18 cellular contexts compared by ENCODE assay signal in the genomic region with DNA sequence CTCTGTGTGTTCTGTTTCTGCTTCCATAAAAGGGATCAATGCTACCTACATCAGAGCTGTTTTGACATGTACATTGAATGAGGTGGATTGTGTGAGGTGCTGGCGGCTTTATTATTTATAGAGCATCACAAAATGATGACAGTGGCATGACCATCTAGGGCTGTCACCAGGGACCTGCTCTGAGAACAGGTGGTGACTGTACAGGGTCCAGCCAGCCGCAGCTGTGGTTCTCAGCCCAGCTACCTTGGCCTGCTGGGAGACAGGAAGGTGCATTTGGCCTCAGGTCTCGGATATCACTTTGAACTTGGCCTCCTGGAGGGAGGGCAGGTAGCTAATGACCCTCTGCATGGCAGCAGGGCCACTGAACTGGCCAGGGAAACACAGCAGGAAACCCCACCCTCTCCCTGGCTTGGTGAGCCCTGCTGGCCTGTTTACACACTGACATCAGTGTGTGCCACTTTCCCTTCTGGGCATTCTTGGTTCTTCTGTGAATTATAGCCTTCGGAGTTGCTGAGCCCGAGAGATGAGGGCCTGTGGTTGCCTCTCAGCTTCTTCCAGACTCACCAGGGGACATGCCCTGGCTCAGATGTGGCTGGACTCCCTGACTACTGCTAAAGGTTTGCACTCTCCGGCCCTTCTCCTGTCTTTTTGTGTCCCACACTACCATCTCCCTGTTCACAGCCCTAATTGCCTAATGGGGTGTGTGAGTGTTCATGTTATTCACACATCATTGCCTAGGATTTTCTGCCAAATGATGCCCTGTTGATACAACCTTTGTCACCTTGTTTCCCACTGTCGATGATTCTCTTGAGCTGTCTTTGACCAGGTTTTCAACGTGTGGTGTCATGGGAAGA.
DNase-seq lines count a peak whose midpoint lies in the region; ATAC-seq lines count a peak whose summit lies in the region.
"Had no signal": no experiment of that assay in that cellular context is flagged by ENCODE, and none has a peak within 500 bp of the region (broad histone marks: within the 10 kb centered on the region; RNA-seq: fewer than 3 reads in every experiment).

No MANE protein-coding gene starts in this region.

- H3K4me1 ChIP-seq in aorta (ENCODE audit: control insufficient read depth in 1 of 2, insufficient read depth in 2 of 2, low read length in 2 of 2), result no peaks in the 10 kb centered on the region
- H3K4me1 ChIP-seq: A549, right lobe of liver had no signal

- H3K27me3 ChIP-seq in aorta (ENCODE audit: control insufficient read depth in 1 of 2, insufficient read depth in 2 of 2, low read length in 1 of 2), result no peaks in the 10 kb centered on the region
- H3K27me3 ChIP-seq: right lobe of liver had no signal

- H3K36me3 ChIP-seq in aorta (ENCODE audit: control insufficient read depth in 1 of 2, insufficient read depth in 2 of 2, low read length in 1 of 2), result no peaks in the 10 kb centered on the region
- H3K36me3 ChIP-seq: right lobe of liver had no signal

- intact Hi-C loops in aorta (cut with DNase I), result no loop called here

- no peak overlapping the region for H3K27ac ChIP-seq in aorta (ENCODE audit: low read depth in 1 of 2, low read length in 2 of 2)
- H3K27ac ChIP-seq: A549, GM23248, right lobe of liver had no signal

- H3K4me3 ChIP-seq in aorta (ENCODE audit: low read length in 2 of 2), result no peak overlapping the region
- H3K4me3 ChIP-seq: A549, GM23248, right lobe of liver had no signal

- WGBS in aorta, 2 donors, result 76 to 79% methylated on average over 8 of the region's 8 CpGs

- DNase-seq in NCI-H748 (lab: John Stamatoyannopoulos, UW; ENCODE audit: unreplicated experiment) (peak; percentile 44), NCI-H748 treated with DMSO at 0.1 percent for 48 hours (lab: John Stamatoyannopoulos, UW) (no peak), NCI-H510A (lab: John Stamatoyannopoulos, UW) (peak; percentile 87), kidney tubule cell (ENCODE audit: low spot score) (peak; percentile 5), aorta (no peak), Kasumi-1 (lab: John Stamatoyannopoulos, UW) (no peak), SKM-1 (lab: John Stamatoyannopoulos, UW; ENCODE audit: unreplicated experiment) (no peak), NCI-H526 treated with DMSO at 0.1 percent for 48 hours (lab: John Stamatoyannopoulos, UW) (no peak)
- DNase-seq: activated naive CD4-positive, alpha-beta T cell treated with anti-CD3 and anti-CD28 coated beads, Interleukin-2, amount 10 ng/mL, durations not matched to agents 7 days and 5 days; activated T-cell treated with anti-CD3 and anti-CD28 coated beads, Interleukin-2, amount 50 U/mL, for 72 hours; GM23248; mesenchymal stem cell; NCI-H226; right lobe of liver; SIG-M5; stimulated activated CD8-positive, alpha-beta memory T cell treated with anti-CD3 and anti-CD28 coated beads, Interleukin-4, amount 100 ng/mL, for 48 hours; trophoblast cell had no signal

- peaks cover 2% of the 10 kb centered on the region for H3K9me3 ChIP-seq in aorta (ENCODE audit: control insufficient read depth, low read length)
- H3K9me3 ChIP-seq: A549, right lobe of liver had no signal

- ATAC-seq in aorta (ENCODE audit: low FRiP score), result peak; percentile 19
- ATAC-seq: A549; activated T-cell treated with anti-CD3 and anti-CD28 coated beads, Interleukin-2, amount 50 U/mL, for 72 hours; right lobe of liver had no signal

Comparison
In these comparisons a context has a peak if more than half of its experiments do, and no peak if none do; other contexts are left out.
1. DNase-seq: peak in NCI-H748 (single experiment), NCI-H510A (single experiment) and kidney tubule cell (single experiment); none in NCI-H748 treated with DMSO at 0.1 percent for 48 hours (single experiment), aorta (0 of 2), Kasumi-1 (0 of 2), SKM-1 (single experiment) and NCI-H526 treated with DMSO at 0.1 percent for 48 hours (single experiment).